14 cellular contexts compared by ENCODE assay signal in the genomic region with DNA sequence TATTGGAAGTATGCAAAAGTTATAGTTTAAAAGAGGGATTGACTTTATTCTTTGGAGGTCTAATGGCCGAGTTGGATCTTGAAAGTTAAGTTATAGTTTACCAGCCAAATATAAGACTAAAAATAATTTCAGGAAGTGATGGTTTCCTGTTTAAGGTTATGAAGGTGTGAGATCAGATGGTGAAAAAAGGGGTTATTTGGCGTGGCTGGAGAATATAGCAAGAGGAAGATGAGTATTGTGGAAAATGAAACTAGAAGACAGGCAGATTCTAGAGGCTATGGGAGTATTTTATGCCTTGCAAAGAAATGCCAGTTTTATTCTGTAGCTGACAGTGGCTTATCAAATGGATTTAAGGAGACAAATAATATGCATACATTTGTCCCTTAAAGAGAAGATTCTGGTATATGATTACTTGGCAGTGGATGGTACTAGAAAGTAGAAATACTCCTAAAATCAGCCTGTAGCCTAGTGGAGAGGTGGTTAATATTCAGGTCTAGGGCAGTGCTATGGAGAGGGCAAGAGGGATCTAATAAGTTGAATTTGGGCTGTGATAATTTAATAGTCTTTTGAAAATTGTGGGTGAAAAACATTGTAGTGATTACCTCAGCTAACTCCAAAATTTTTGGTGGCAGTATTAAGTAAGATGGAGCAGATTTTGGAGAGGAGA.
DNase-seq lines count a peak whose midpoint lies in the region; ATAC-seq, FAIRE-seq and TF ChIP-seq lines count a peak whose summit lies in the region.
"Had no signal": no experiment of that assay in that cellular context is flagged by ENCODE, and none has a peak within 500 bp of the region (broad histone marks: within the 10 kb centered on the region; RNA-seq: fewer than 3 reads in every experiment).

No MANE protein-coding gene starts in this region.

- no peak overlapping the region for H3K4me2 ChIP-seq in OCI-LY7 (ENCODE audit: low read length)

- H3K4me1 ChIP-seq in OCI-LY7 (ENCODE audit: insufficient read depth, low read length, poor library complexity, severe bottlenecking), result no peaks in the 10 kb centered on the region
- H3K4me1 ChIP-seq in sigmoid colon, result no peaks in the 10 kb centered on the region

- CTCF ChIA-PET in OCI-LY7 (lab: Charles Lee; ENCODE audit: unreplicated experiment), result no interaction called here

- no peaks in the 10 kb centered on the region for H3K36me3 ChIP-seq in MG63
- H3K36me3 ChIP-seq in OCI-LY7 (ENCODE audit: insufficient read depth, low read length), result no peaks in the 10 kb centered on the region
- H3K36me3 ChIP-seq in sigmoid colon, result no peaks in the 10 kb centered on the region

- DNase-seq in MG63 (no peak), NCI-H748 treated with DMSO at 0.1 percent for 48 hours (lab: John Stamatoyannopoulos, UW) (no peak), RCC 7860 (ENCODE audit: low spot score) (no peak), OCI-LY7 (ENCODE audit: low spot score) (no peak), sigmoid colon (no peak)
- DNase-seq: activated CD8-positive, alpha-beta T cell treated with anti-CD3 and anti-CD28 coated beads, Interleukin-2, amount 10 ng/mL, durations not matched to agents 7 days and 5 days; CD4-positive, alpha-beta memory T cell; HFFc6; NCI-H1092 treated with DMSO at 0.1 percent for 48 hours; NCI-H526 treated with DMSO at 0.1 percent for 48 hours; stimulated activated naive CD8-positive, alpha-beta T cell treated with anti-CD3 and anti-CD28 coated beads, Interleukin-15, amount 100 ng/mL, for 72 hours had no signal

- no peak for FAIRE-seq in RCC 7860 (lab: Jason Lieb, UNC)

- POLR2A ChIA-PET in OCI-LY7 (lab: Charles Lee), result no interaction called here

- H3K27me3 ChIP-seq in MG63, result no peaks in the 10 kb centered on the region
- H3K27me3 ChIP-seq in sigmoid colon, result no peaks in the 10 kb centered on the region

- no peaks in the 10 kb centered on the region for H4K20me1 ChIP-seq in OCI-LY7 (ENCODE audit: insufficient read depth, low read length)

- no peak for TF ChIP-seq EP300 in sigmoid colon (IDR thresholded peaks at IDR 0.05)

- H3K4me3 ChIP-seq in MG63, result peak overlapping the region; percentile 19
- no peak overlapping the region for H3K4me3 ChIP-seq in OCI-LY7 (ENCODE audit: low read depth, low read length, poor library complexity, severe bottlenecking)
- no peak overlapping the region for H3K4me3 ChIP-seq in sigmoid colon

- TF ChIP-seq POLR2A in sigmoid colon (IDR thresholded peaks at IDR 0.05), result no peak

- intact Hi-C loops in OCI-LY7 (cut with micrococcal nuclease; ENCODE audit: unreplicated experiment) (no loop called here), sigmoid colon (cut with DNase I) (no loop called here)

- no TSS peak for BruUV-seq in OCI-LY7 (replicated peaks; lab: Mats Ljungman, UMichigan)

- ATAC-seq in GM18858 (IDR thresholded peaks at IDR 0.05; ENCODE audit: unreplicated experiment) (peak; percentile 85), GM21423 (IDR thresholded peaks at IDR 0.05; ENCODE audit: unreplicated experiment) (peak; percentile 91), HG03066 (IDR thresholded peaks at IDR 0.05; ENCODE audit: low read depth, unreplicated experiment) (peak; percentile 82)
- ATAC-seq: activated CD8-positive, alpha-beta T cell treated with anti-CD3 and anti-CD28 coated beads, Interleukin-2, amount 10 ng/mL, durations not matched to agents 7 days and 5 days; stimulated activated naive CD8-positive, alpha-beta T cell treated with anti-CD3 and anti-CD28 coated beads, Interleukin-15, amount 100 ng/mL, for 72 hours had no signal

- no peaks in the 10 kb centered on the region for H3K79me2 ChIP-seq in OCI-LY7 (ENCODE audit: insufficient read depth, low read depth, low read length)

- 35 to 64% methylated on average over 2 of the region's 2 CpGs for WGBS in sigmoid colon, 2 donors

- H3K9me3 ChIP-seq in MG63 (no peaks in the 10 kb centered on the region), OCI-LY7 (ENCODE audit: low read length) (no peaks in the 10 kb centered on the region), sigmoid colon (no peaks in the 10 kb centered on the region)

- TF ChIP-seq CTCF in OCI-LY7 (conservative IDR thresholded peaks at IDR 0.05; ENCODE audit: low read length) (no peak), sigmoid colon (IDR thresholded peaks at IDR 0.05) (no peak)

- H3K27ac ChIP-seq in OCI-LY7 (ENCODE audit: low read depth, low read length, poor library complexity, severe bottlenecking) (no peak overlapping the region), sigmoid colon (no peak overlapping the region)

- no peaks in the 10 kb centered on the region for H3K9me2 ChIP-seq in OCI-LY7 (ENCODE audit: insufficient read depth, low read length)

- no peak overlapping the region for H2AFZ ChIP-seq in OCI-LY7 (ENCODE audit: low read length)
